10 cellular contexts compared by ENCODE assay signal in the genomic region with DNA sequence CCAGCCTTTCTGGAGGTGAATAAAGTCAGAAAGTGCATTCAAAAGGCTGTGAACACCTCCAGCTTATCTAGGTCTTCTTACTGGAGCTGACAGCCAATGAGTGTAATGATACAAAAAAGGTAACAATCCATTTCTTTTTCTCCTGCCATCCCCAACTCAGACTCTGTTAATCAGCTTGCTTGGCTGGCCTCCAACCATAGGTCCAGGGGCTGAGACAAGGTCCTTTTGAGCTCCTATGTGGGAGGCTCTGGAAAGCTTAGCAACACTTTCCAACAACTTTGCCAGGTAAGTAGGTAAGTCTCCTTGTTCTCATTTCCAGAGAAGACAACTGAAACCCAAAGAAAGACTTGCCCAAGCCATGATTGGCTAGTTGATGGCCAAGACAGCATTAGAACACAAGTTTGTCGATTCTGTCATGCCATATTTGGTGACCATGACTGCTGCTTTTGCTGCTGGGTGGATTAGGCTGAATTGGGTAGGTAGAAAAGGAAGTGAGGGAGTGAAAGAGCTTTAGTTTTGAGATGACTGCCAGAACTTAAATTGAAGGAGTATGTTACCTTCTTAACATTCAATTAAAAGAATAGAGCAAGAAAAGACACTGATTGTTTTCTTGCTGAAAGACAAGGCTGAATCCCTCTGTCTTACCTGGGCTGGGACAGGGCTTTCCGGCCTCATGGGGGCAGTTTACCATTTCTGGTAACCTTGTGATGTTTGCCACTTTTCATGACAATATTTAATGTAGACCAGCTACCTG. TPM values are rescaled to one million over a fixed set of nuclear protein-coding genes. Genes with fewer than 3 reads are reported as not detected.
DNase-seq lines count a peak whose midpoint lies in the region; ATAC-seq and TF ChIP-seq lines count a peak whose summit lies in the region.
"Had no signal": no experiment of that assay in that cellular context is flagged by ENCODE, and none has a peak within 500 bp of the region (broad histone marks: within the 10 kb centered on the region; RNA-seq: fewer than 3 reads in every experiment).

No MANE protein-coding gene starts in this region.

- H3K4me3 Mint-ChIP-seq in activated CD8-positive, alpha-beta memory T cell treated with anti-CD3 and anti-CD28 coated beads, Interleukin-2, amount 10 ng/mL, durations not matched to agents 7 days and 5 days: peak overlapping the region; percentile 70
- H3K4me3 Mint-ChIP-seq in activated T-helper 1 cell treated with anti-CD3 and anti-CD28 coated beads, Interleukin-12 subunit alpha, Interleukin-12 subunit beta, Interleukin-2, Interleukin-4 antibody, amounts not matched to agents 30 ng/mL and 10 ng/mL and 1 ng/mL, durations not matched to agents 14 hours and 24 hours and 36 hours: peak overlapping the region; percentile 65
- peak overlapping the region; percentile 8 to 66 for H3K4me3 Mint-ChIP-seq in stimulated activated naive B cell treated with anti-CD40 and anti-IgM and Interleukin-4, amounts not matched to agents 10 μg/mL and 1 μg/mL and 100 μg/mL, for 72 hours

- CTCF ChIA-PET in activated CD8-positive, alpha-beta memory T cell treated with anti-CD3 and anti-CD28 coated beads, Interleukin-2, amount 10 ng/mL, durations not matched to agents 7 days and 5 days (lab: Charles Lee): interaction anchor here (1.0 to 1.5 kb wide), 7 partner anchors 11 to 435 kb away, joined by 3 to 5 read pairs (median 3); no protein-coding TSS in a partner anchor

- peaks cover 87% of the 10 kb centered on the region for H3K4me1 Mint-ChIP-seq in activated CD8-positive, alpha-beta memory T cell treated with anti-CD3 and anti-CD28 coated beads, Interleukin-2, amount 10 ng/mL, durations not matched to agents 7 days and 5 days
- peaks cover 92% of the 10 kb centered on the region for H3K4me1 Mint-ChIP-seq in activated T-helper 1 cell treated with anti-CD3 and anti-CD28 coated beads, Interleukin-12 subunit alpha, Interleukin-12 subunit beta, Interleukin-2, Interleukin-4 antibody, amounts not matched to agents 30 ng/mL and 10 ng/mL and 1 ng/mL, durations not matched to agents 14 hours and 24 hours and 36 hours (ENCODE audit: low read depth)
- H3K4me1 Mint-ChIP-seq in stimulated activated naive B cell treated with anti-CD40 and anti-IgM and Interleukin-4, amounts not matched to agents 10 μg/mL and 1 μg/mL and 100 μg/mL, for 72 hours: peaks cover 73 to 83% of the 10 kb centered on the region in 2 donors

- H3K27ac Mint-ChIP-seq in activated CD8-positive, alpha-beta memory T cell treated with anti-CD3 and anti-CD28 coated beads, Interleukin-2, amount 10 ng/mL, durations not matched to agents 7 days and 5 days: peak overlapping the region; percentile 89
- peak overlapping the region; percentile 87 for H3K27ac Mint-ChIP-seq in activated T-helper 1 cell treated with anti-CD3 and anti-CD28 coated beads, Interleukin-12 subunit alpha, Interleukin-12 subunit beta, Interleukin-2, Interleukin-4 antibody, amounts not matched to agents 30 ng/mL and 10 ng/mL and 1 ng/mL, durations not matched to agents 14 hours and 24 hours and 36 hours
- H3K27ac Mint-ChIP-seq in stimulated activated naive B cell treated with anti-CD40 and anti-IgM and Interleukin-4, amounts not matched to agents 10 μg/mL and 1 μg/mL and 100 μg/mL, for 72 hours: peak overlapping the region; percentile 80

- TF ChIP-seq CTCF in smooth muscle cell (IDR thresholded peaks at IDR 0.05; ENCODE audit: borderline replicate concordance, insufficient read depth, poor library complexity, severe bottlenecking): no peak

- no peak overlapping the region for H3K4me2 ChIP-seq in smooth muscle cell

- no peak overlapping the region for H3K4me3 ChIP-seq in smooth muscle cell

- no peaks in the 10 kb centered on the region for H3K36me3 ChIP-seq in smooth muscle cell (ENCODE audit: low read depth)

- H4K20me1 ChIP-seq in smooth muscle cell (ENCODE audit: low read depth): no peaks in the 10 kb centered on the region

- H3K9me3 ChIP-seq in smooth muscle cell (replicated peaks; ENCODE audit: low read depth): no peaks in the 10 kb centered on the region

- peak; percentile 44 for ATAC-seq in activated CD8-positive, alpha-beta memory T cell treated with anti-CD3 and anti-CD28 coated beads, Interleukin-2, amount 10 ng/mL, durations not matched to agents 7 days and 5 days
- ATAC-seq in HG02870 (IDR thresholded peaks at IDR 0.05; ENCODE audit: unreplicated experiment): peak; percentile 25
- peak; percentile 25 to 38 for ATAC-seq in stimulated activated naive B cell treated with anti-CD40 and anti-IgM and Interleukin-4, amounts not matched to agents 10 μg/mL and 1 μg/mL and 100 μg/mL, for 72 hours (replicated peaks)
- no peak for ATAC-seq in HG02970 (IDR thresholded peaks at IDR 0.05; ENCODE audit: low FRiP score, unreplicated experiment)

- intact Hi-C loops in activated T-helper 1 cell treated with anti-CD3 and anti-CD28 coated beads, Interleukin-12 subunit alpha, Interleukin-12 subunit beta, Interleukin-2, Interleukin-4 antibody, amounts not matched to agents 30 ng/mL and 10 ng/mL and 1 ng/mL, durations not matched to agents 14 hours and 24 hours and 36 hours (cut with micrococcal nuclease): loop anchor here (1.0 to 2.0 kb wide), 2 partner anchors 14 to 29 kb away; no protein-coding TSS in a partner anchor

- peak; percentile 54 for DNase-seq in activated CD8-positive, alpha-beta memory T cell treated with anti-CD3 and anti-CD28 coated beads, Interleukin-2, amount 10 ng/mL, durations not matched to agents 7 days and 5 days
- no peak for DNase-seq in activated CD8-positive, alpha-beta memory T cell treated with anti-CD3 and anti-CD28 coated beads for 24 hours
- DNase-seq in activated T-helper 1 cell treated with anti-CD3 and anti-CD28 coated beads, Interleukin-12 subunit alpha, Interleukin-12 subunit beta, Interleukin-2, Interleukin-4 antibody, amounts not matched to agents 30 ng/mL and 10 ng/mL and 1 ng/mL, durations not matched to agents 14 hours and 24 hours and 36 hours (ENCODE audit: low spot score): no peak
- DNase-seq in stimulated activated naive B cell treated with anti-CD40 and anti-IgM and Interleukin-4, amounts not matched to agents 10 μg/mL and 1 μg/mL and 100 μg/mL, for 72 hours: no peak
- DNase-seq in NCI-H1105 treated with DMSO at 0.1 percent for 48 hours (lab: John Stamatoyannopoulos, UW) (no peak), smooth muscle cell (lab: John Stamatoyannopoulos, UW; ENCODE audit: unreplicated experiment) (no peak)
- DNase-seq: NCI-H187 had no signal

- H3K9me3 Mint-ChIP-seq in activated CD8-positive, alpha-beta memory T cell treated with anti-CD3 and anti-CD28 coated beads, Interleukin-2, amount 10 ng/mL, durations not matched to agents 7 days and 5 days (ENCODE audit: low read depth): no peaks in the 10 kb centered on the region
- no peaks in the 10 kb centered on the region for H3K9me3 Mint-ChIP-seq in activated T-helper 1 cell treated with anti-CD3 and anti-CD28 coated beads, Interleukin-12 subunit alpha, Interleukin-12 subunit beta, Interleukin-2, Interleukin-4 antibody, amounts not matched to agents 30 ng/mL and 10 ng/mL and 1 ng/mL, durations not matched to agents 14 hours and 24 hours and 36 hours
- no peaks in the 10 kb centered on the region for H3K9me3 Mint-ChIP-seq in stimulated activated naive B cell treated with anti-CD40 and anti-IgM and Interleukin-4, amounts not matched to agents 10 μg/mL and 1 μg/mL and 100 μg/mL, for 72 hours

- WGBS in smooth muscle cell (ENCODE audit: low lambda C conversion rate): 74% methylated on average over 2 of the region's 2 CpGs

- H3K36me3 Mint-ChIP-seq in activated CD8-positive, alpha-beta memory T cell treated with anti-CD3 and anti-CD28 coated beads, Interleukin-2, amount 10 ng/mL, durations not matched to agents 7 days and 5 days: peaks cover 32% of the 10 kb centered on the region
- peaks cover 28% of the 10 kb centered on the region for H3K36me3 Mint-ChIP-seq in activated T-helper 1 cell treated with anti-CD3 and anti-CD28 coated beads, Interleukin-12 subunit alpha, Interleukin-12 subunit beta, Interleukin-2, Interleukin-4 antibody, amounts not matched to agents 30 ng/mL and 10 ng/mL and 1 ng/mL, durations not matched to agents 14 hours and 24 hours and 36 hours (ENCODE audit: low read depth)
- H3K36me3 Mint-ChIP-seq in stimulated activated naive B cell treated with anti-CD40 and anti-IgM and Interleukin-4, amounts not matched to agents 10 μg/mL and 1 μg/mL and 100 μg/mL, for 72 hours: peaks cover 6 to 8% of the 10 kb centered on the region in 2 donors

- H3K79me2 ChIP-seq in smooth muscle cell (ENCODE audit: low read depth): no peaks in the 10 kb centered on the region

- no peaks in the 10 kb centered on the region for H3K27me3 ChIP-seq in smooth muscle cell (ENCODE audit: low read depth)

- H3K4me1 ChIP-seq in smooth muscle cell (ENCODE audit: low read depth): no peaks in the 10 kb centered on the region

- no peak overlapping the region for H3K27ac ChIP-seq in smooth muscle cell (ENCODE audit: low read depth)

- no peaks in the 10 kb centered on the region for H3K27me3 Mint-ChIP-seq in activated CD8-positive, alpha-beta memory T cell treated with anti-CD3 and anti-CD28 coated beads, Interleukin-2, amount 10 ng/mL, durations not matched to agents 7 days and 5 days
- H3K27me3 Mint-ChIP-seq in activated T-helper 1 cell treated with anti-CD3 and anti-CD28 coated beads, Interleukin-12 subunit alpha, Interleukin-12 subunit beta, Interleukin-2, Interleukin-4 antibody, amounts not matched to agents 30 ng/mL and 10 ng/mL and 1 ng/mL, durations not matched to agents 14 hours and 24 hours and 36 hours (ENCODE audit: insufficient read depth): no peaks in the 10 kb centered on the region
- no peaks in the 10 kb centered on the region for H3K27me3 Mint-ChIP-seq in stimulated activated naive B cell treated with anti-CD40 and anti-IgM and Interleukin-4, amounts not matched to agents 10 μg/mL and 1 μg/mL and 100 μg/mL, for 72 hours

- H2AFZ ChIP-seq in smooth muscle cell (ENCODE audit: low read depth): no peak overlapping the region

- H3K9ac ChIP-seq in smooth muscle cell (ENCODE audit: low read depth): no peak overlapping the region

- no peaks in the 10 kb centered on the region for H3F3A ChIP-seq in smooth muscle cell (ENCODE audit: low read depth)

RNA-seq across cellular contexts. Expression of gene VSIG4, which starts 22.8 kb away (rescaled TPM):
- not detected for total RNA-seq in activated CD8-positive, alpha-beta memory T cell treated with anti-CD3 and anti-CD28 coated beads, Interleukin-2, amount 10 ng/mL, durations not matched to agents 7 days and 5 days
- not detected in 2 replicates for total RNA-seq in activated T-helper 1 cell treated with anti-CD3 and anti-CD28 coated beads, Interleukin-12 subunit alpha, Interleukin-12 subunit beta, Interleukin-2, Interleukin-4 antibody, amounts not matched to agents 30 ng/mL and 10 ng/mL and 1 ng/mL, durations not matched to agents 14 hours and 24 hours and 36 hours
- total RNA-seq in smooth muscle cell: not detected in 2 replicates
- not detected in 2 replicates for polyA plus RNA-seq in smooth muscle cell
- polyA plus RNA-seq: AG04450 had no signal
